14 cellular contexts compared by ENCODE assay signal in the genomic region with DNA sequence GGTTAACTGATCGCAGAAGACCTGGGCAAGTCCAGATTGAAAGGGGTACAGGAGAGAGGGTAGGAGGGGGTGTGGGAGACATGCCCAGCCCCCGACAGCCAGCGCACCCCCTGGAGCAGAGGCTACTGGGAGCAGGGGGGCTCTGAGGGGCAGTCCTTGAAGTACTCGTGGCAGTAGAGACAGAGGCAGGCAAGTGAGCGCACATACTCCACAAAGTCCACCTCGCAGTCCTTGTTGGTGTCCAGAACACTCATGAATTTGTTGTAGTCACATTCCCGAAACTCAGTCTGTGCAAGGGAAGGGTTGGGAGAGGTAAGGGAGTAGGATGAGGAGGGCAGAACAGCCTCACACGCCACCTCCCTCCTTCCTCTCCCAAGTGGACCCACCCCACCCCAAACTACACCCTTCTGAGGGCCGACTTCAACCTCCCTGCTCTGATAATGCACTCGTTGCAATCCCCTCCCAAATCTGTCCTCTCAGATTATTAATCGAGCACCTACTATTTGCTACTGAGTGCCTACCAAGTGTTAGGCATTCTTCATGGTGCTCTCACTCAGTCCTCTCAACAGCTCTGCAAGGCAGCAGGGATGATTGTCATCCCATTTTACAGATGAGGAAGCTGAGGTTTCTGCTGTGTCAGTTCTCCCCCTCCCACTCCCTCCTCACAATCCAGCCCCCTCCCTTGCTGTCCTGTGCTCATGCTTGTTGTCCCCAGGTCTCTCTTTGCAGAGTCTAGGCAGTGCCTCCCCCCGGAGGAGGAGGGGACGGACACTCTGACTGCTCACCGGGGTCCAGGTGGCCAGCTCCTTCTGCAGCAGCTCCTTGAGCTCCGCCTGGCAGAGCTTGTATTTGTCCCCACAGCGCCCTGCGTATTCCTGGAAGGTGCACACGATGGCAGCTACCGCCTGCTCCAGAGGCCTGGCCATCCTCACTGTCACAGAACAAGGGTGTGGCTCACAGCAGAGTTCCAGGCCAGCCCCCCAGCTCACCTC. TPM values are rescaled to one million over a fixed set of nuclear protein-coding genes. Genes with fewer than 3 reads are reported as not detected.
DNase-seq lines count a peak whose midpoint lies in the region; ATAC-seq, FAIRE-seq and TF ChIP-seq lines count a peak whose summit lies in the region.
"Had no signal": no experiment of that assay in that cellular context is flagged by ENCODE, and none has a peak within 500 bp of the region (broad histone marks: within the 10 kb centered on the region; RNA-seq: fewer than 3 reads in every experiment).

No MANE protein-coding gene starts in this region.

- no peaks in the 10 kb centered on the region for H3K27me3 Mint-ChIP-seq in activated CD4-positive, alpha-beta T cell treated with anti-CD3 and anti-CD28 coated beads for 36 hours
- no peaks in the 10 kb centered on the region for H3K27me3 Mint-ChIP-seq in T-cell

- H3K4me3 ChIP-seq in kidney (ENCODE audit: low read length in 2 of 2): no peak overlapping the region
- no peak overlapping the region for H3K4me3 ChIP-seq in tibial artery

- H3K9ac ChIP-seq in kidney (ENCODE audit: low read length in 2 of 2): no peak overlapping the region

- H3K4me1 ChIP-seq in kidney (ENCODE audit: control insufficient read depth in 1 of 2, insufficient read depth in 1 of 2, low read depth in 1 of 2, low read length in 2 of 2): peaks cover 10 to 46% of the 10 kb centered on the region in 2 donors
- peaks cover 6 to 83% (median 77%) of the 10 kb centered on the region in 4 donors for H3K4me1 ChIP-seq in tibial artery

- FAIRE-seq in kidney (lab: Jason Lieb, UNC): no peak

- H3K9me3 Mint-ChIP-seq in activated CD4-positive, alpha-beta T cell treated with anti-CD3 and anti-CD28 coated beads for 36 hours (ENCODE audit: low read depth): no peaks in the 10 kb centered on the region
- H3K9me3 Mint-ChIP-seq in T-cell: no peaks in the 10 kb centered on the region
- H3K9me3 Mint-ChIP-seq: stimulated activated memory B cell treated with anti-CD40 and anti-IgM and Interleukin-4, amounts not matched to agents 10 μg/mL and 1 μg/mL and 100 μg/mL, for 72 hours had no signal

- H3K36me3 Mint-ChIP-seq in activated CD4-positive, alpha-beta T cell treated with anti-CD3 and anti-CD28 coated beads for 36 hours (ENCODE audit: low read depth): peaks cover 20% of the 10 kb centered on the region
- H3K36me3 Mint-ChIP-seq in T-cell: peaks cover 17% of the 10 kb centered on the region

- H3K27ac Mint-ChIP-seq in activated CD4-positive, alpha-beta T cell treated with anti-CD3 and anti-CD28 coated beads for 36 hours: no peak overlapping the region
- H3K27ac Mint-ChIP-seq in T-cell: peak overlapping the region; percentile 11 to 100

- no peak for ATAC-seq in activated CD4-positive, alpha-beta T cell treated with anti-CD3 and anti-CD28 coated beads for 36 hours
- no peak for ATAC-seq in T-cell (replicated peaks in 1 of 4)
- no peak for ATAC-seq in HG03095 (IDR thresholded peaks at IDR 0.05; ENCODE audit: unreplicated experiment)
- ATAC-seq: esophagus mucosa; stimulated activated memory B cell treated with anti-CD40 and anti-IgM and Interleukin-4, amounts not matched to agents 10 μg/mL and 1 μg/mL and 100 μg/mL, for 72 hours had no signal

- CTCF ChIA-PET in activated CD4-positive, alpha-beta T cell treated with anti-CD3 and anti-CD28 coated beads for 36 hours (lab: Charles Lee): no interaction called here
- CTCF ChIA-PET in T-cell (lab: Charles Lee): interaction anchor here in 1 of 2 donors (0.5 kb wide), 1 partner anchor 130 kb away, joined by 4 read pairs; no protein-coding TSS in a partner anchor

- H3K9me3 ChIP-seq in kidney (ENCODE audit: control insufficient read depth in 1 of 2, low read length in 2 of 2) (no peaks in the 10 kb centered on the region), tibial artery (no peaks in the 10 kb centered on the region)

- peaks cover 46% of the 10 kb centered on the region for H3K4me1 Mint-ChIP-seq in activated CD4-positive, alpha-beta T cell treated with anti-CD3 and anti-CD28 coated beads for 36 hours
- H3K4me1 Mint-ChIP-seq in T-cell: peaks cover 41 to 61% (median 49%) of the 10 kb centered on the region in 3 donors

- H3K4me3 Mint-ChIP-seq in activated CD4-positive, alpha-beta T cell treated with anti-CD3 and anti-CD28 coated beads for 36 hours: peak overlapping the region; percentile 27
- H3K4me3 Mint-ChIP-seq in T-cell: no peak overlapping the region
- H3K4me3 Mint-ChIP-seq: stimulated activated memory B cell treated with anti-CD40 and anti-IgM and Interleukin-4, amounts not matched to agents 10 μg/mL and 1 μg/mL and 100 μg/mL, for 72 hours had no signal

- intact Hi-C loops in activated CD4-positive, alpha-beta T cell treated with anti-CD3 and anti-CD28 coated beads for 36 hours (cut with DNase I, micrococcal nuclease): loop anchor here in 1 of 2 experiments (5.0 kb wide), 1 partner anchor 1059 kb away; the partner anchor contains the start of gene ADAR
- intact Hi-C loops in kidney (cut with DNase I) (no loop called here), tibial artery (cut with DNase I; ENCODE audit: low total_unique reads) (no loop called here)

- TF ChIP-seq CTCF in kidney (IDR thresholded peaks at IDR 0.05; ENCODE audit: borderline replicate concordance, extremely low read depth, insufficient read depth) (no peak), tibial artery (IDR thresholded peaks at IDR 0.05) (no peak)

- H3K27me3 ChIP-seq in tibial artery: no peaks in the 10 kb centered on the region

- H3K36me3 ChIP-seq in kidney (ENCODE audit: control insufficient read depth in 1 of 2, insufficient read depth in 2 of 2, low read length in 2 of 2) (no peaks in the 10 kb centered on the region), tibial artery (no peaks in the 10 kb centered on the region)

- POLR2A ChIA-PET in activated CD4-positive, alpha-beta T cell treated with anti-CD3 and anti-CD28 coated beads for 36 hours (lab: Charles Lee): no interaction called here
- POLR2A ChIA-PET in T-cell (lab: Charles Lee): no interaction called here

- H3K27ac ChIP-seq in kidney (ENCODE audit: low read depth in 2 of 2, low read length in 2 of 2) (no peak overlapping the region), tibial artery (peak overlapping the region; percentile 78 to 79)

- no peak for DNase-seq in activated CD4-positive, alpha-beta T cell treated with anti-CD3 and anti-CD28 coated beads for 36 hours
- no peak for DNase-seq in activated CD4-positive, alpha-beta T cell treated with anti-CD3 and anti-CD28 coated beads for 48 hours
- DNase-seq in T-cell (no peak), kidney (peak; percentile 63), tibial artery (peak; percentile 16 to 62), NK-92 (lab: John Stamatoyannopoulos, UW; ENCODE audit: unreplicated experiment) (no peak), NCI-H187 treated with DMSO at 0.1 percent for 48 hours (lab: John Stamatoyannopoulos, UW) (no peak)
- DNase-seq: ACHN; NCI-H146; NK-92 treated with Interleukin-12 subunit alpha and Interleukin-12 subunit beta, amount 100 ng/mL, for 24 hours had no signal

RNA-seq across cellular contexts. Expression of gene S100A3, which starts 1.2 kb away (rescaled TPM):
- not detected for total RNA-seq in activated CD4-positive, alpha-beta T cell treated with anti-CD3 and anti-CD28 coated beads for 36 hours
- not detected for total RNA-seq in T-cell
- total RNA-seq in kidney: 8.4 TPM
- polyA plus RNA-seq in kidney (ENCODE audit: insufficient read depth, low read depth, low replicate concordance): 2.5 TPM
- polyA plus RNA-seq: neural cell had no signal

RNA-seq across cellular contexts. Expression of gene S100A4, which starts 2.2 kb away (rescaled TPM):
- 100 to 1,000 TPM in 1 of 2 experiments, 10 to 100 TPM in 1; 84.8 to 166 TPM for total RNA-seq in activated CD4-positive, alpha-beta T cell treated with anti-CD3 and anti-CD28 coated beads for 36 hours
- total RNA-seq in T-cell (100 to 1,000 TPM; 297 to 698 (median 384) TPM), kidney (141 TPM)
- polyA plus RNA-seq in kidney (ENCODE audit: insufficient read depth, low read depth, low replicate concordance): 204 TPM
- polyA plus RNA-seq: neural cell had no signal

RNA-seq across cellular contexts. Expression of gene S100A5, which starts 7.1 kb away (rescaled TPM):
- total RNA-seq in activated CD4-positive, alpha-beta T cell treated with anti-CD3 and anti-CD28 coated beads for 36 hours: 1 to 10 TPM; 2.4 to 3.4 TPM
- 1 to 10 TPM in 3 of 5 donors, under 1 TPM in 1, not detected in 1; 0.36 to 1.6 (median 1.2) TPM for total RNA-seq in T-cell
- 0.91 TPM for total RNA-seq in kidney
- polyA plus RNA-seq in kidney (ENCODE audit: insufficient read depth, low read depth, low replicate concordance): 1.9 TPM
- total RNA-seq: esophagus mucosa had no signal
- polyA plus RNA-seq: neural cell had no signal

RNA-seq across cellular contexts. Expression of gene S100A6, which starts 12.1 kb away (rescaled TPM):
- 100 to 1,000 TPM; 219 to 349 TPM for total RNA-seq in activated CD4-positive, alpha-beta T cell treated with anti-CD3 and anti-CD28 coated beads for 36 hours
- total RNA-seq in T-cell (100 to 1,000 TPM; 200 to 467 (median 400) TPM), kidney (1,542 TPM)
- polyA plus RNA-seq in kidney (ENCODE audit: insufficient read depth, low read depth, low replicate concordance): 1,580 TPM
- polyA plus RNA-seq: neural cell had no signal

RNA-seq across cellular contexts. Expression of gene S100A2, which starts 17.8 kb away (rescaled TPM):
- total RNA-seq in activated CD4-positive, alpha-beta T cell treated with anti-CD3 and anti-CD28 coated beads for 36 hours: 1 to 10 TPM; 3.3 to 7.0 TPM
- under 1 TPM in 1 of 5 donors, not detected in 4; 0.66 TPM for total RNA-seq in T-cell
- 152 TPM for total RNA-seq in kidney
- polyA plus RNA-seq in kidney (ENCODE audit: insufficient read depth, low read depth, low replicate concordance): 416 TPM
- polyA plus RNA-seq: neural cell had no signal

Comparison
In these comparisons a context has a peak if more than half of its experiments do, and no peak if none do; other contexts are left out.
1. DNase-seq: peak in kidney (single experiment) and tibial artery (2 of 2); none in activated CD4-positive, alpha-beta T cell treated with anti-CD3 and anti-CD28 coated beads for 36 hours (single experiment), activated CD4-positive, alpha-beta T cell treated with anti-CD3 and anti-CD28 coated beads for 48 hours (single experiment), T-cell (0 of 34), NK-92 (single experiment) and NCI-H187 treated with DMSO at 0.1 percent for 48 hours (single experiment).
2. H3K27ac ChIP-seq: peak in tibial artery (2 of 2); none in kidney (0 of 2).